Comparison of ENCODE assay signal across 9 cellular contexts in the genomic region with DNA sequence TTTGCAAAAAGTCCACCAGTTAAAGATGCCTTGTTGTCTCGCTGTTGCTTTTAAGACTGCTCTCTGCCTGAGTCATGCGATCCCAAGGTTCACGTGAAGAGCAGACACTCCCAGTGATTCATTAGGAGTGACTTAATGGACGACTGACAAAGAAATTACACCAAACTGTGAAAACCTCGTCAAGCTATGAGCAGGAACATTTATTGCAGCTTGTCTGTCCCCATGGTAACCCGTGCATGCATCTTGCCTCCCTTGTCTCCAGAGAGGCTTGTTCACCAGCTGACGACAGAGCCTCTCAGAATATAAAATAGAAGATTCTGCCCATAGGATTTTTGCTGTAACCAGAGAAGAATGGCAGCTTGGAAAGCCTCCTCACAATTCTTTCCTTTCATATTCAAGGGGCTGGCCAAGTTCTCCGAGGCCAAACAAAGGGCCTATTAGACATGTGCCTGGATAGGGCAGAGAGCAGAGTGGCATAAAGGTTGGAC.
DNase-seq lines count a peak whose midpoint lies in the region; ATAC-seq and TF ChIP-seq lines count a peak whose summit lies in the region.
"Had no signal": no experiment of that assay in that cellular context is flagged by ENCODE, and none has a peak within 500 bp of the region (broad histone marks: within the 10 kb centered on the region; RNA-seq: fewer than 3 reads in every experiment).

No MANE protein-coding gene starts in this region.

- no peak overlapping the region for H3K18ac ChIP-seq in mesendoderm (ENCODE audit: low read length)

- H2BK15ac ChIP-seq in mesendoderm (replicated peaks; ENCODE audit: low read depth): no peak overlapping the region

- H2AK5ac ChIP-seq in mesendoderm (ENCODE audit: low read length): peak overlapping the region; percentile 59

- no peak overlapping the region for H3K4ac ChIP-seq in mesendoderm (ENCODE audit: low read depth, low read length)

- in situ Hi-C loops in ACHN (cut with HindIII; ENCODE audit: low pct_ligation_motif_present, low pct_unique_long_range_greater_than_20kb, low sequenced_read_pairs): no loop called here

- no peak overlapping the region for H4K8ac ChIP-seq in mesendoderm (ENCODE audit: low read depth, low read length)

- H3K4me1 ChIP-seq in mesendoderm (ENCODE audit: control insufficient read depth, low read depth, low read length): peaks cover 10% of the 10 kb centered on the region
- H3K4me1 ChIP-seq: colonic mucosa had no signal

- H2BK120ac ChIP-seq in mesendoderm (ENCODE audit: low read depth, low read length): no peak overlapping the region

- no CpG with 5 or more reads among the region's 8 CpGs for WGBS in mesendoderm (ENCODE audit: extremely low coverage, insufficient coverage, low lambda C conversion rate)

- no peak for TF ChIP-seq CTCF in choroid plexus epithelial cell (conservative IDR thresholded peaks at IDR 0.05; ENCODE audit: low read depth, low read length)

- no peaks in the 10 kb centered on the region for H3K79me2 ChIP-seq in mesendoderm (ENCODE audit: control insufficient read depth, insufficient read depth, low read length)

- H3K27ac ChIP-seq in mesendoderm (ENCODE audit: low read depth, low read length): no peak overlapping the region
- H3K27ac ChIP-seq: colonic mucosa had no signal

- no peak overlapping the region for H3K4me2 ChIP-seq in mesendoderm (ENCODE audit: low read length)

- no peak overlapping the region for H3K23ac ChIP-seq in mesendoderm (ENCODE audit: low read length)

- ATAC-seq in GM18873 (IDR thresholded peaks at IDR 0.05; ENCODE audit: low FRiP score, unreplicated experiment) (no peak), GM19463 (IDR thresholded peaks at IDR 0.05; ENCODE audit: unreplicated experiment) (no peak)

- H3K4me3 ChIP-seq in choroid plexus epithelial cell (ENCODE audit: low read depth, low read length) (no peak overlapping the region), mesendoderm (ENCODE audit: low read length) (no peak overlapping the region)
- H3K4me3 ChIP-seq: colonic mucosa had no signal

- H3K36me3 ChIP-seq in mesendoderm (ENCODE audit: control insufficient read depth, insufficient read depth, low read length): no peaks in the 10 kb centered on the region
- H3K36me3 ChIP-seq: colonic mucosa had no signal

- no peak overlapping the region for H3K9ac ChIP-seq in mesendoderm (ENCODE audit: low read length)

- H2BK5ac ChIP-seq in mesendoderm (ENCODE audit: low read length): no peak overlapping the region

- H3K27me3 ChIP-seq in mesendoderm (ENCODE audit: insufficient read depth, low read length, poor library complexity): no peaks in the 10 kb centered on the region
- H3K27me3 ChIP-seq: colonic mucosa had no signal

- H4K5ac ChIP-seq in mesendoderm (ENCODE audit: low read length): no peak overlapping the region

- H3K79me1 ChIP-seq in mesendoderm (ENCODE audit: low read length): no peaks in the 10 kb centered on the region

- peak; percentile 60 for DNase-seq in ACHN
- DNase-seq in NCI-H1436 treated with DMSO at 0.1 percent for 48 hours (lab: John Stamatoyannopoulos, UW): peak; percentile 35
- DNase-seq in choroid plexus epithelial cell (ENCODE audit: low read depth): peak; percentile 77
- DNase-seq in mesendoderm: peak; percentile 89
- no peak for DNase-seq in RPMI8226
- DNase-seq in SK-N-DZ (ENCODE audit: low spot score): no peak
- DNase-seq: colonic mucosa had no signal

- no peak overlapping the region for H3K56ac ChIP-seq in mesendoderm (ENCODE audit: low read length)

Comparison
In these comparisons a context has a peak if more than half of its experiments do, and no peak if none do; other contexts are left out.
1. DNase-seq: peak in ACHN (single experiment), NCI-H1436 treated with DMSO at 0.1 percent for 48 hours (single experiment), choroid plexus epithelial cell (single experiment) and mesendoderm (single experiment); none in RPMI8226 (single experiment) and SK-N-DZ (single experiment).